20 cellular contexts compared by ENCODE assay signal in the genomic region with DNA sequence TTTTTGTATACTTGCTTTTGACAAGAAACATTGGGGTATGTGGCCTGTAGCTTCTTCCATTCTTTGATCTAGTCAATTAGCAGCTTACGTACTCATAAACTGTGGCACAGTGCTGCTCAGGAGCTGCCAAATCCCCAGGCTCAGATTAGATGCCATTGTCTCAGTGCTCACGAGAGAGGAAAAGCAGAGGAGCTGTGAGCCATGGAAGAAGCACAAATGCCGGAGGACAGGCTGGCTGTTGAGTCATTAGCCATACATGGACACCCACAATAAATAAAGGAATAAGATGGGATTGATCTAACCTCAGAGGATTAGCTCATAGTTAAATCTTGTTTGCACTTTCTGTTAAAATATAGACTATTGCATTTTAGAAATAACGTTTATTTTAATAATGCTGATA.
A peak's percentile ranks its signal among the peaks of the same experiment; 100 is the strongest.
DNase-seq lines count a peak whose midpoint lies in the region; ATAC-seq and TF ChIP-seq lines count a peak whose summit lies in the region.
"Had no signal": no experiment of that assay in that cellular context is flagged by ENCODE, and none has a peak within 500 bp of the region (broad histone marks: within the 10 kb centered on the region; RNA-seq: fewer than 3 reads in every experiment).

No MANE protein-coding gene starts in this region.

- H3K27ac Mint-ChIP-seq in HFFc6 (peak overlapping the region; percentile 88), chondrocyte (ENCODE audit: unreplicated experiment) (peak overlapping the region; percentile 88)
- H3K27ac Mint-ChIP-seq: activated naive CD8-positive, alpha-beta T cell treated with anti-CD3 and anti-CD28 coated beads, Interleukin-2, amount 10 ng/mL, durations not matched to agents 7 days and 5 days; CD8-positive, alpha-beta memory T cell had no signal

- H3K4me1 Mint-ChIP-seq in HFFc6 (ENCODE audit: low read depth) (peaks cover 66% of the 10 kb centered on the region), chondrocyte (ENCODE audit: low read depth) (peaks cover 65% of the 10 kb centered on the region)
- H3K4me1 Mint-ChIP-seq: activated naive CD8-positive, alpha-beta T cell treated with anti-CD3 and anti-CD28 coated beads, Interleukin-2, amount 10 ng/mL, durations not matched to agents 7 days and 5 days; CD8-positive, alpha-beta memory T cell had no signal

- ATAC-seq in GM18505 (IDR thresholded peaks at IDR 0.05; ENCODE audit: unreplicated experiment), result no peak
- ATAC-seq in activated CD4-positive, CD25-positive, alpha-beta regulatory T cell treated with anti-CD3 and anti-CD28 coated beads, Interleukin-2, amount 50 U/mL, for 24 hours, result no peak
- ATAC-seq: left lobe of liver had no signal

- H3K36me3 Mint-ChIP-seq in HFFc6 (ENCODE audit: low read depth) (peaks cover 5% of the 10 kb centered on the region; the same call in 1 of the 2 replicates), chondrocyte (ENCODE audit: low read depth) (peaks cover 1% of the 10 kb centered on the region)
- H3K36me3 Mint-ChIP-seq: activated naive CD8-positive, alpha-beta T cell treated with anti-CD3 and anti-CD28 coated beads, Interleukin-2, amount 10 ng/mL, durations not matched to agents 7 days and 5 days; CD8-positive, alpha-beta memory T cell had no signal

- H3K27me3 Mint-ChIP-seq in HFFc6 (ENCODE audit: insufficient read depth) (no peaks in the 10 kb centered on the region), chondrocyte (ENCODE audit: low read depth) (no peaks in the 10 kb centered on the region)
- H3K27me3 Mint-ChIP-seq: activated naive CD8-positive, alpha-beta T cell treated with anti-CD3 and anti-CD28 coated beads, Interleukin-2, amount 10 ng/mL, durations not matched to agents 7 days and 5 days; CD8-positive, alpha-beta memory T cell had no signal

- H3K9me3 Mint-ChIP-seq in HFFc6 (no peaks in the 10 kb centered on the region), chondrocyte (ENCODE audit: low read depth) (no peaks in the 10 kb centered on the region)
- H3K9me3 Mint-ChIP-seq: activated naive CD8-positive, alpha-beta T cell treated with anti-CD3 and anti-CD28 coated beads, Interleukin-2, amount 10 ng/mL, durations not matched to agents 7 days and 5 days had no signal

- DNase-seq in AG08396 (ENCODE audit: low spot score) (peak; percentile 43), HFFc6 (peak; percentile 61), chondrocyte (ENCODE audit: low spot score) (no peak), iPS-NIHi7 (ENCODE audit: extremely low spot score) (peak; percentile 27), DMS79 treated with DMSO at 0.1 percent for 48 hours (lab: John Stamatoyannopoulos, UW) (no peak), NCI-H524 treated with DMSO at 0.1 percent for 48 hours (lab: John Stamatoyannopoulos, UW) (no peak)
- DNase-seq: ACHN; activated CD4-positive, CD25-positive, alpha-beta regulatory T cell; activated naive CD8-positive, alpha-beta T cell treated with anti-CD3 and anti-CD28 coated beads, Interleukin-2, amount 10 ng/mL, durations not matched to agents 7 days and 5 days; activated T-cell treated with anti-CD3 and anti-CD28 coated beads, Interleukin-2, amount 50 U/mL, for 48 hours; CD8-positive, alpha-beta memory T cell; NCI-H1436 treated with DMSO at 0.1 percent for 48 hours; NCI-H2171 treated with DMSO at 0.1 percent for 48 hours; NCI-H774; ovary; PC-9; stimulated activated CD4-positive, alpha-beta T cell treated with anti-CD3 and anti-CD28 coated beads, Interleukin-2, amount 100 ng/mL, for 24 hours had no signal

- peak overlapping the region; percentile 66 for H3K4me3 Mint-ChIP-seq in HFFc6
- H3K4me3 Mint-ChIP-seq in chondrocyte (ENCODE audit: unreplicated experiment), result no peak overlapping the region
- H3K4me3 Mint-ChIP-seq: activated naive CD8-positive, alpha-beta T cell treated with anti-CD3 and anti-CD28 coated beads, Interleukin-2, amount 10 ng/mL, durations not matched to agents 7 days and 5 days; CD8-positive, alpha-beta memory T cell had no signal

- TF ChIP-seq CTCF in HFFc6 (IDR thresholded peaks at IDR 0.05) (no peak), chondrocyte (IDR thresholded peaks at IDR 0.05) (no peak)

- TF ChIP-seq POLR2A in GM18505 (IDR thresholded peaks at IDR 0.05; ENCODE audit: borderline replicate concordance, extremely low read depth, insufficient read depth, insufficient read length), result no peak

Comparison
In these comparisons a context has a peak if more than half of its experiments do, and no peak if none do; other contexts are left out.
1. DNase-seq: peak in AG08396 (single experiment), HFFc6 (single experiment) and iPS-NIHi7 (single experiment); none in chondrocyte (single experiment), DMS79 treated with DMSO at 0.1 percent for 48 hours (single experiment) and NCI-H524 treated with DMSO at 0.1 percent for 48 hours (single experiment).